Comparison of ENCODE assay signal across 1 cellular context in genomic region chr2:7891312-7891711, GRCh38.
TF ChIP-seq lines count a peak whose summit lies in the region.

No MANE protein-coding gene starts in this region.

TF ChIP-seq in GM23338, 12 proteins besides CTCF, POLR2A, EP300 and RAD21 (continued from another document):
- TF ChIP-seq ZNF462 (CRISPR knock-in tag; IDR thresholded peaks at IDR 0.05) (peak; percentile 82; the same call in 1 of the 2 replicates), STAT1 (IDR thresholded peaks at IDR 0.05; ENCODE audit: unreplicated experiment) (no peak), EZH2 (IDR thresholded peaks at IDR 0.05; ENCODE audit: low read depth, unreplicated experiment) (no peak), ZNF114 (CRISPR knock-in tag; IDR thresholded peaks at IDR 0.05) (0 out of 2 replicates have a peak, but pooled peaks have one; percentile 20), CREB1 (CRISPR knock-in tag; IDR thresholded peaks at IDR 0.05; ENCODE audit: low read depth) (peak; percentile 56)
- TF ChIP-seq, protein P1, sequence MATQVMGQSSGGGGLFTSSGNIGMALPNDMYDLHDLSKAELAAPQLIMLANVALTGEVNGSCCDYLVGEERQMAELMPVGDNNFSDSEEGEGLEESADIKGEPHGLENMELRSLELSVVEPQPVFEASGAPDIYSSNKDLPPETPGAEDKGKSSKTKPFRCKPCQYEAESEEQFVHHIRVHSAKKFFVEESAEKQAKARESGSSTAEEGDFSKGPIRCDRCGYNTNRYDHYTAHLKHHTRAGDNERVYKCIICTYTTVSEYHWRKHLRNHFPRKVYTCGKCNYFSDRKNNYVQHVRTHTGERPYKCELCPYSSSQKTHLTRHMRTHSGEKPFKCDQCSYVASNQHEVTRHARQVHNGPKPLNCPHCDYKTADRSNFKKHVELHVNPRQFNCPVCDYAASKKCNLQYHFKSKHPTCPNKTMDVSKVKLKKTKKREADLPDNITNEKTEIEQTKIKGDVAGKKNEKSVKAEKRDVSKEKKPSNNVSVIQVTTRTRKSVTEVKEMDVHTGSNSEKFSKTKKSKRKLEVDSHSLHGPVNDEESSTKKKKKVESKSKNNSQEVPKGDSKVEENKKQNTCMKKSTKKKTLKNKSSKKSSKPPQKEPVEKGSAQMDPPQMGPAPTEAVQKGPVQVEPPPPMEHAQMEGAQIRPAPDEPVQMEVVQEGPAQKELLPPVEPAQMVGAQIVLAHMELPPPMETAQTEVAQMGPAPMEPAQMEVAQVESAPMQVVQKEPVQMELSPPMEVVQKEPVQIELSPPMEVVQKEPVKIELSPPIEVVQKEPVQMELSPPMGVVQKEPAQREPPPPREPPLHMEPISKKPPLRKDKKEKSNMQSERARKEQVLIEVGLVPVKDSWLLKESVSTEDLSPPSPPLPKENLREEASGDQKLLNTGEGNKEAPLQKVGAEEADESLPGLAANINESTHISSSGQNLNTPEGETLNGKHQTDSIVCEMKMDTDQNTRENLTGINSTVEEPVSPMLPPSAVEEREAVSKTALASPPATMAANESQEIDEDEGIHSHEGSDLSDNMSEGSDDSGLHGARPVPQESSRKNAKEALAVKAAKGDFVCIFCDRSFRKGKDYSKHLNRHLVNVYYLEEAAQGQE (IDR thresholded peaks at IDR 0.05; ENCODE audit: unreplicated experiment) = no peak
